ENCODE assay signal across 8 cellular contexts in genomic region chr7:130069179-130069977, GRCh38. TPM values are rescaled to one million over a fixed set of nuclear protein-coding genes. Genes with fewer than 3 reads are reported as not detected.
DNase-seq lines count a peak whose midpoint lies in the region; ATAC-seq, FAIRE-seq and TF ChIP-seq lines count a peak whose summit lies in the region.

No MANE protein-coding gene starts in this region.

- H3K27ac ChIP-seq in PC-9 (peak overlapping the region; percentile 78), psoas muscle (peak overlapping the region; percentile 78)

- peak overlapping the region; percentile 89 for H2AFZ ChIP-seq in PC-9

- H3K36me3 ChIP-seq in PC-9 (ENCODE audit: low read depth) (0 out of 2 replicates have a peak, but pooled peaks cover 6% of the 10 kb centered on the region), psoas muscle (ENCODE audit: insufficient read depth in 1 of 2, low read depth in 1 of 2) (no peaks in the 10 kb centered on the region)

- H3K4me3 ChIP-seq in PC-9 = peak overlapping the region; percentile 90
- H3K4me3 ChIP-seq in epithelial cell of proximal tubule (ENCODE audit: low read depth, low read length) = peak overlapping the region; percentile 82
- peak overlapping the region; percentile 94 for H3K4me3 ChIP-seq in psoas muscle

- CTCF ChIA-PET in PC-9 (lab: Charles Lee) = interaction anchor here (0.5 to 1.5 kb wide), 6 partner anchors 8 to 783 kb away, joined by 3 to 6 read pairs (median 4); no protein-coding TSS in a partner anchor

- TF ChIP-seq CTCF in PC-9 (conservative IDR thresholded peaks at IDR 0.05) = no peak
- no peak for TF ChIP-seq CTCF in epithelial cell of proximal tubule (conservative IDR thresholded peaks at IDR 0.05; ENCODE audit: low read depth, low read length)
- no peak for TF ChIP-seq CTCF in psoas muscle (IDR thresholded peaks at IDR 0.05)

- FAIRE-seq in GM19239 (lab: Jason Lieb, UNC) = peak; percentile 35

- peak overlapping the region; percentile 84 for H3K4me2 ChIP-seq in PC-9

- H3K27me3 ChIP-seq in PC-9 (ENCODE audit: insufficient read depth, low read depth) (no peaks in the 10 kb centered on the region), psoas muscle (ENCODE audit: insufficient read depth in 3 of 3, low read length in 2 of 3) (no peaks in the 10 kb centered on the region)

- peaks cover 20% of the 10 kb centered on the region for H4K20me1 ChIP-seq in PC-9 (ENCODE audit: insufficient read depth)

- WGBS in psoas muscle, 3 donors = 70 to 75% (median 70%) methylated on average over 7 of the region's 7 CpGs

- BruUV-seq in PC-9 (replicated peaks; lab: Mats Ljungman, UMichigan) = TSS peak; percentile 59

- intact Hi-C loops in PC-9 (cut with micrococcal nuclease; ENCODE audit: unreplicated experiment) = loop anchor here (1.0 kb wide), 1 partner anchor 120 kb away; no protein-coding TSS in a partner anchor
- intact Hi-C loops in psoas muscle (cut with DNase I) = no loop called here

- ATAC-seq in psoas muscle = no peak
- ATAC-seq in GM21619 (IDR thresholded peaks at IDR 0.05; ENCODE audit: unreplicated experiment) = no peak
- no peak for ATAC-seq in HG03095 (IDR thresholded peaks at IDR 0.05; ENCODE audit: unreplicated experiment)

- H3K9me2 ChIP-seq in PC-9 (ENCODE audit: insufficient read depth) = no peaks in the 10 kb centered on the region

- H3K79me2 ChIP-seq in PC-9 (ENCODE audit: low read depth) = peaks cover 38% of the 10 kb centered on the region

- H3K9me3 ChIP-seq in PC-9 (ENCODE audit: insufficient read depth, low read depth) = no peaks in the 10 kb centered on the region
- no peaks in the 10 kb centered on the region for H3K9me3 ChIP-seq in psoas muscle

- peaks cover 22% of the 10 kb centered on the region for H3K4me1 ChIP-seq in PC-9 (replicated peaks; ENCODE audit: insufficient read depth)
- peaks cover 26% of the 10 kb centered on the region for H3K4me1 ChIP-seq in psoas muscle

- POLR2A ChIA-PET in PC-9 (lab: Charles Lee; ENCODE audit: unreplicated experiment) = interaction anchor here (0.5 to 0.6 kb wide), 3 partner anchors 17 to 166 kb away, joined by 3 to 43 read pairs (median 12); no protein-coding TSS in a partner anchor

- DNase-seq in GM19239 (ENCODE audit: insufficient read length, low spot score) = no peak
- no peak for DNase-seq in PC-9
- no peak for DNase-seq in epithelial cell of proximal tubule (ENCODE audit: low read depth)
- DNase-seq in psoas muscle = no peak
- no peak for DNase-seq in iPS-NIHi11 (ENCODE audit: low spot score)
- DNase-seq in NCI-H1436 treated with DMSO at 0.1 percent for 48 hours (lab: John Stamatoyannopoulos, UW) = no peak

- H3F3A ChIP-seq in PC-9 (ENCODE audit: insufficient read depth, low read depth) = peaks cover 14% of the 10 kb centered on the region

RNA-seq across cellular contexts. Expression of gene KLHDC10, which starts 1.0 kb away (rescaled TPM):
- total RNA-seq in PC-9 (2021) (46.4 and 47.0 TPM in 2 replicates), epithelial cell of proximal tubule (12.6 and 13.3 TPM in 2 replicates), psoas muscle (10 to 100 TPM; 30.5 to 45.0 (median 36.5) TPM)
- 10 to 100 TPM; 17.6 to 49.6 (median 18.5) TPM for polyA plus RNA-seq in psoas muscle

RNA-seq across cellular contexts. Expression of gene ZC3HC1, which starts 18.2 kb away (rescaled TPM):
- 21.6 and 25.7 TPM in 2 replicates for total RNA-seq in PC-9 (2021)
- 26.1 and 28.6 TPM in 2 replicates for total RNA-seq in epithelial cell of proximal tubule
- total RNA-seq in psoas muscle = 10 to 100 TPM; 21.1 to 26.6 (median 26.0) TPM
- polyA plus RNA-seq in psoas muscle = 10 to 100 TPM; 22.8 to 37.7 (median 33.5) TPM
